ENCODE assay signal across 9 cellular contexts in the genomic region with DNA sequence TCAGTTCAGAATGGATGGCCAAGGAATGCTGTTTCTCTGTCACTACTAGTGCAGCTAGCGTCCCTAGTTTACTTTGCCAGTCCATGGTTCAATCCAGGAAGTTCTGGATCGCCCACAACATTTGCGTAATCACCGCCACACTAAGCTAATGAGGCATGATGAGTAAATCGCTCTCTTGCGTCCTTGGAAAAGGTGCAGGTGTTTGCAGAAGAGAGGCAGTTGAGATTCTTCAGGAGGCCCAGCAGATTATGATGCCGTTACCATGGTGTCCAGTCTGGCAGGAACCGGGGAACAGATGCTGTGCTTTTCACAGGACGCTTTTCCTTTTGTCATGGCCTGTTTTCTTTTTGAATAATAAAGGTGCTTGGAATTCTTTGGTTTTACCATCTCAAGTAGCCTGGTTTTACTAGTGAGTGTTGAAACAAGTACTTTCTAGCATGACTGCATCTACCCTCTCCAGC. TPM values are rescaled to one million over a fixed set of nuclear protein-coding genes. Genes with fewer than 3 reads are reported as not detected.
A peak's percentile ranks its signal among the peaks of the same experiment; 100 is the strongest.
DNase-seq lines count a peak whose midpoint lies in the region; ATAC-seq and TF ChIP-seq lines count a peak whose summit lies in the region.
"Had no signal": no experiment of that assay in that cellular context is flagged by ENCODE, and none has a peak within 500 bp of the region (broad histone marks: within the 10 kb centered on the region; RNA-seq: fewer than 3 reads in every experiment).

No MANE protein-coding gene starts in this region.

- 29 to 34% methylated on average over 9 of the region's 9 CpGs for WGBS in testis, 2 donors

- no peaks in the 10 kb centered on the region for H3K4me1 Mint-ChIP-seq in activated T-cell treated with anti-CD3 and anti-CD28 coated beads, Interleukin-2, amount 50 U/mL, for 72 hours (ENCODE audit: low read depth)

- H3K36me3 Mint-ChIP-seq in activated T-cell treated with anti-CD3 and anti-CD28 coated beads, Interleukin-2, amount 50 U/mL, for 72 hours (ENCODE audit: insufficient read depth in 2 of 2), result no peaks in the 10 kb centered on the region

- no peak for ATAC-seq in GM18858 (IDR thresholded peaks at IDR 0.05; ENCODE audit: unreplicated experiment)
- ATAC-seq in activated T-cell treated with anti-CD3 and anti-CD28 coated beads, Interleukin-2, amount 50 U/mL, for 72 hours (replicated peaks in 1 of 2), result no peak
- no peak for ATAC-seq in GM21423 (IDR thresholded peaks at IDR 0.05; ENCODE audit: unreplicated experiment)

- TF ChIP-seq CTCF in testis (IDR thresholded peaks at IDR 0.05), result no peak

- intact Hi-C loops in testis (cut with DNase I; ENCODE audit: low total_unique reads), result no loop called here

- H3K36me3 ChIP-seq in iPS-18a (ENCODE audit: control insufficient read depth, low read depth, low read length) (no peaks in the 10 kb centered on the region), testis (ENCODE audit: low read depth, missing control alignments) (no peaks in the 10 kb centered on the region)

- H3K4me3 Mint-ChIP-seq in activated T-cell treated with anti-CD3 and anti-CD28 coated beads, Interleukin-2, amount 50 U/mL, for 72 hours, result no peak overlapping the region

- peak overlapping the region; percentile 69 for H3K9ac ChIP-seq in iPS-18a (ENCODE audit: low read length)

- H3K4me1 ChIP-seq in iPS-18a (ENCODE audit: control insufficient read depth, low read depth, low read length) (peaks cover 68% of the 10 kb centered on the region), testis (no peaks in the 10 kb centered on the region)

- H3K4me3 ChIP-seq in iPS-18a (ENCODE audit: low read length) (peak overlapping the region; percentile 44), testis (no peak overlapping the region)

- H3K9me3 ChIP-seq in iPS-18a (ENCODE audit: control insufficient read depth, low read depth, low read length) (no peaks in the 10 kb centered on the region), testis (no peaks in the 10 kb centered on the region)

- H3K27ac Mint-ChIP-seq in activated T-cell treated with anti-CD3 and anti-CD28 coated beads, Interleukin-2, amount 50 U/mL, for 72 hours, result no peak overlapping the region

- peaks cover 55% of the 10 kb centered on the region for H3K27me3 Mint-ChIP-seq in activated T-cell treated with anti-CD3 and anti-CD28 coated beads, Interleukin-2, amount 50 U/mL, for 72 hours (ENCODE audit: low read depth)

- no peaks in the 10 kb centered on the region for H3K27me3 ChIP-seq in iPS-18a (ENCODE audit: control insufficient read depth, insufficient read depth, low read length)
- H3K27me3 ChIP-seq in testis, result no peaks in the 10 kb centered on the region

- no peak for TF ChIP-seq POLR2A in testis (IDR thresholded peaks at IDR 0.05)

- H3K27ac ChIP-seq in iPS-18a (ENCODE audit: low read length) (peak overlapping the region; percentile 97), testis (no peak overlapping the region)

- H3K9me3 Mint-ChIP-seq in activated T-cell treated with anti-CD3 and anti-CD28 coated beads, Interleukin-2, amount 50 U/mL, for 72 hours, result no peaks in the 10 kb centered on the region

- peak; percentile 57 for DNase-seq in AG20443 (ENCODE audit: low spot score)
- peak; percentile 99 for DNase-seq in NCI-H1105 treated with DMSO at 0.1 percent for 48 hours (lab: John Stamatoyannopoulos, UW)
- peak; percentile 36 for DNase-seq in SW480 (ENCODE audit: low spot score)
- no peak for DNase-seq in testis
- DNase-seq in activated T-cell treated with anti-CD3 and anti-CD28 coated beads, Interleukin-2, amount 50 U/mL, for 72 hours, result no peak
- DNase-seq: stimulated activated CD4-positive, alpha-beta T cell treated with anti-CD3 and anti-CD28 coated beads, Interleukin-4, amount 100 ng/mL, for 4 hours had no signal

RNA-seq across cellular contexts. Expression of gene TPH2, which starts 9.0 kb away (rescaled TPM):
- 1 to 10 TPM; 1.8 to 2.2 TPM for total RNA-seq in testis
- 0.47 TPM for polyA plus RNA-seq in testis (ENCODE audit: insufficient read depth, low read depth, low replicate concordance)
- not detected for total RNA-seq in activated T-cell treated with anti-CD3 and anti-CD28 coated beads, Interleukin-2, amount 50 U/mL, for 72 hours

Comparison
In these comparisons a context has a peak if more than half of its experiments do, and no peak if none do; other contexts are left out.
1. DNase-seq: peak in AG20443 (single experiment), NCI-H1105 treated with DMSO at 0.1 percent for 48 hours (single experiment) and SW480 (single experiment); none in testis (single experiment) and activated T-cell treated with anti-CD3 and anti-CD28 coated beads, Interleukin-2, amount 50 U/mL, for 72 hours (0 of 2).